ENCODE assay signal across 11 cellular contexts in genomic region chrX:105975382-105975781, GRCh38.
A peak's percentile ranks its signal among the peaks of the same experiment; 100 is the strongest.
DNase-seq lines count a peak whose midpoint lies in the region; ATAC-seq and TF ChIP-seq lines count a peak whose summit lies in the region.
"Had no signal": no experiment of that assay in that cellular context is flagged by ENCODE, and none has a peak within 500 bp of the region (broad histone marks: within the 10 kb centered on the region; RNA-seq: fewer than 3 reads in every experiment).

No MANE protein-coding gene starts in this region.

- DNase-seq in HT-29 (ENCODE audit: low spot score), result peak; percentile 17
- DNase-seq in RWPE2 (ENCODE audit: low spot score), result no peak
- peak; percentile 6 for DNase-seq in fibroblast of villous mesenchyme (ENCODE audit: low read depth)
- peak; percentile 37 for DNase-seq in pons (ENCODE audit: low spot score)
- DNase-seq in cerebellar nuclear complex (lab: John Stamatoyannopoulos, UW), result no peak
- DNase-seq in HuH-7.5 (ENCODE audit: low spot score), result no peak
- DNase-seq: HCEC 1CT, NCI-H1694 treated with DMSO at 0.1 percent for 48 hours, upper lobe of left lung had no signal

- H3K4me3 ChIP-seq in RWPE2 (ENCODE audit: severe bottlenecking) (no peak overlapping the region), fibroblast of villous mesenchyme (ENCODE audit: low read depth, low read length) (no peak overlapping the region), gastroesophageal sphincter (no peak overlapping the region)
- H3K4me3 ChIP-seq: upper lobe of left lung had no signal

- no peak for TF ChIP-seq EP300 in gastroesophageal sphincter (IDR thresholded peaks at IDR 0.05)

- H3K36me3 ChIP-seq in RWPE2 (ENCODE audit: low read depth) (no peaks in the 10 kb centered on the region), gastroesophageal sphincter (no peaks in the 10 kb centered on the region)
- H3K36me3 ChIP-seq: upper lobe of left lung had no signal

- H3K27me3 ChIP-seq in RWPE2 (ENCODE audit: insufficient read depth, poor library complexity, severe bottlenecking) (no peaks in the 10 kb centered on the region), gastroesophageal sphincter (no peaks in the 10 kb centered on the region)
- H3K27me3 ChIP-seq: upper lobe of left lung had no signal

- TF ChIP-seq CTCF in RWPE2 (IDR thresholded peaks at IDR 0.05; ENCODE audit: poor library complexity, severe bottlenecking) (peak; percentile 23), fibroblast of villous mesenchyme (IDR thresholded peaks at IDR 0.05; ENCODE audit: insufficient read depth, low read depth, low read length) (no peak), gastroesophageal sphincter (IDR thresholded peaks at IDR 0.05) (no peak)

- H3K4me1 ChIP-seq in RWPE2 (ENCODE audit: insufficient read depth, poor library complexity, severe bottlenecking), result no peaks in the 10 kb centered on the region
- H3K4me1 ChIP-seq in gastroesophageal sphincter, result no peaks in the 10 kb centered on the region
- H3K4me1 ChIP-seq: parathyroid adenoma, upper lobe of left lung had no signal

- H3K27ac ChIP-seq in RWPE2 (ENCODE audit: poor library complexity, severe bottlenecking), result no peak overlapping the region
- H3K27ac ChIP-seq in gastroesophageal sphincter, result no peak overlapping the region
- H3K27ac ChIP-seq: parathyroid adenoma, upper lobe of left lung had no signal

- H3K9me3 ChIP-seq in RWPE2 (ENCODE audit: severe bottlenecking) (no peaks in the 10 kb centered on the region), gastroesophageal sphincter (no peaks in the 10 kb centered on the region)

- no peak for TF ChIP-seq POLR2A in gastroesophageal sphincter (IDR thresholded peaks at IDR 0.05)

- ATAC-seq in RWPE2 (ENCODE audit: low read depth), result no peak
- no peak for ATAC-seq in gastroesophageal sphincter

Comparison
In these comparisons a context has a peak if more than half of its experiments do, and no peak if none do; other contexts are left out.
1. DNase-seq: peak in HT-29 (single experiment), fibroblast of villous mesenchyme (single experiment) and pons (single experiment); none in RWPE2 (single experiment), cerebellar nuclear complex (0 of 2) and HuH-7.5 (single experiment).